ENCODE assay signal across 8 cellular contexts in genomic region chr5:58886315-58887207, GRCh38.
A peak's percentile ranks its signal among the peaks of the same experiment; 100 is the strongest.
DNase-seq lines count a peak whose midpoint lies in the region; ATAC-seq lines count a peak whose summit lies in the region.

No MANE protein-coding gene starts in this region.

- DNase-seq in SIG-M5 treated with dmso at 0.1 percent for 504 hours (lab: John Stamatoyannopoulos, UW; ENCODE audit: unreplicated experiment), result peak; percentile 85
- DNase-seq in SIG-M5 (lab: John Stamatoyannopoulos, UW), result no peak
- DNase-seq in NCI-H187 (lab: John Stamatoyannopoulos, UW), result peak; percentile 23 to 45
- DNase-seq in UCSD-AML1 (lab: John Stamatoyannopoulos, UW; ENCODE audit: unreplicated experiment), result peak; percentile 58
- peak; percentile 33 for DNase-seq in brain pericyte (ENCODE audit: low read depth, low spot score)
- DNase-seq in iris pigment epithelial cell (ENCODE audit: low read depth), result peak; percentile 82
- peak; percentile 15 to 26 for DNase-seq in stimulated activated CD4-positive, alpha-beta T cell treated with anti-CD3 and anti-CD28 coated beads, Interleukin-1b, Interleukin-23, amount 100 ng/mL, for 1 hour (ENCODE audit: low read depth in 2 of 2)

- ATAC-seq in HG02798 (IDR thresholded peaks at IDR 0.05; ENCODE audit: poor library complexity, unreplicated experiment), result peak; percentile 74
